23 cellular contexts compared by ENCODE assay signal in the genomic region with DNA sequence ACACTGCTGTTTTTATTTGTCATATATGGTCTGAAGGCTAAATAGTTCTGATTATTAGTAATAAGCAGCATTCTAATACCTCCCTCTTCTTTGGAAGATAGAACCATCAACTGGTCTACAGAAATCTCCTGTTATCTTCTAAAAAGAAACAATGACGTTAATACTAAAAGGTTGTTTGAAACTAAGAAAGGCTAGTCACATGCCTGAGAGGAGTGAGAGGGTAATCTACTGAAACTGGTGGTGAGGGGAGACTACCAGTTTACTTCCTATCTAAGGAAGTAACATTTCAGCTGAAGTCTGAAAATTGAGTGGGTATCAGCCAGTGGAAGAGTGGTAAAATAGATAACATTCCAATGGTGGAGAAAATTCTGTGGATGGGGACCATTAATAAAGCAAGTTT.
"Had no signal": no experiment of that assay in that cellular context is flagged by ENCODE, and none has a peak within 500 bp of the region (broad histone marks: within the 10 kb centered on the region; RNA-seq: fewer than 3 reads in every experiment).

No MANE protein-coding gene starts in this region.

- H3K4me3 Mint-ChIP-seq: activated CD4-positive, alpha-beta memory T cell treated with anti-CD3 and anti-CD28 coated beads, Interleukin-2, amount 10 ng/mL, durations not matched to agents 7 days and 5 days; activated CD4-positive, alpha-beta T cell treated with anti-CD3 and anti-CD28 coated beads, Interleukin-2, amount 10 ng/mL, durations not matched to agents 24 days and 14 days; activated T-helper 17 cell treated with anti-CD3 and anti-CD28 coated beads, Interleukin-2, amount 50 U/mL, for 72 hours; brain; central memory CD8-positive, alpha-beta T cell; immature natural killer cell; stimulated activated memory B cell treated with anti-CD40 and anti-IgM and Interleukin-4, amounts not matched to agents 10 μg/mL and 1 μg/mL and 100 μg/mL, for 72 hours had no signal

- ATAC-seq: activated T-helper 17 cell treated with anti-CD3 and anti-CD28 coated beads, Interleukin-2, amount 50 U/mL, for 72 hours; esophagus mucosa; left lobe of liver; lower lobe of right lung; mucosa of descending colon; stimulated activated memory B cell treated with anti-CD40 and anti-IgM and Interleukin-4, amounts not matched to agents 10 μg/mL and 1 μg/mL and 100 μg/mL, for 72 hours had no signal

- H3K27ac Mint-ChIP-seq: activated CD4-positive, alpha-beta memory T cell treated with anti-CD3 and anti-CD28 coated beads, Interleukin-2, amount 10 ng/mL, durations not matched to agents 7 days and 5 days; activated CD4-positive, alpha-beta T cell treated with anti-CD3 and anti-CD28 coated beads, Interleukin-2, amount 10 ng/mL, durations not matched to agents 24 days and 14 days; activated T-helper 17 cell treated with anti-CD3 and anti-CD28 coated beads, Interleukin-2, amount 50 U/mL, for 72 hours; stimulated activated memory B cell treated with anti-CD40 and anti-IgM and Interleukin-4, amounts not matched to agents 10 μg/mL and 1 μg/mL and 100 μg/mL, for 72 hours had no signal

- H3K27me3 Mint-ChIP-seq: activated CD4-positive, alpha-beta memory T cell treated with anti-CD3 and anti-CD28 coated beads, Interleukin-2, amount 10 ng/mL, durations not matched to agents 7 days and 5 days; activated CD4-positive, alpha-beta T cell treated with anti-CD3 and anti-CD28 coated beads, Interleukin-2, amount 10 ng/mL, durations not matched to agents 24 days and 14 days; activated T-helper 17 cell treated with anti-CD3 and anti-CD28 coated beads, Interleukin-2, amount 50 U/mL, for 72 hours; brain; central memory CD8-positive, alpha-beta T cell; stimulated activated memory B cell treated with anti-CD40 and anti-IgM and Interleukin-4, amounts not matched to agents 10 μg/mL and 1 μg/mL and 100 μg/mL, for 72 hours had no signal

- H3K27me3 ChIP-seq: sigmoid colon, transverse colon had no signal

- DNase-seq: activated CD4-positive, alpha-beta memory T cell treated with anti-CD3 and anti-CD28 coated beads, Interleukin-2, amount 10 ng/mL, durations not matched to agents 7 days and 5 days; activated CD4-positive, alpha-beta T cell treated with anti-CD3 and anti-CD28 coated beads, Interleukin-2, amount 10 ng/mL, durations not matched to agents 24 days and 14 days; aorta; effector memory CD4-positive, alpha-beta T cell; foreskin melanocyte; immature natural killer cell; lower lobe of right lung; mesendoderm; mucosa of descending colon; occipital lobe; sigmoid colon; stimulated activated CD4-positive, alpha-beta T cell treated with anti-CD3 and anti-CD28 coated beads, Interleukin-15, amount 100 ng/mL, for 24 hours; T-helper 1 cell; transverse colon had no signal

- H3K9me3 Mint-ChIP-seq: activated CD4-positive, alpha-beta memory T cell treated with anti-CD3 and anti-CD28 coated beads, Interleukin-2, amount 10 ng/mL, durations not matched to agents 7 days and 5 days; activated CD4-positive, alpha-beta T cell treated with anti-CD3 and anti-CD28 coated beads, Interleukin-2, amount 10 ng/mL, durations not matched to agents 24 days and 14 days; activated T-helper 17 cell treated with anti-CD3 and anti-CD28 coated beads, Interleukin-2, amount 50 U/mL, for 72 hours; brain; central memory CD8-positive, alpha-beta T cell; stimulated activated memory B cell treated with anti-CD40 and anti-IgM and Interleukin-4, amounts not matched to agents 10 μg/mL and 1 μg/mL and 100 μg/mL, for 72 hours had no signal

- H3K27ac ChIP-seq: lower lobe of right lung, sigmoid colon, transverse colon had no signal

- H3K4me1 Mint-ChIP-seq: activated CD4-positive, alpha-beta memory T cell treated with anti-CD3 and anti-CD28 coated beads, Interleukin-2, amount 10 ng/mL, durations not matched to agents 7 days and 5 days; activated T-helper 17 cell treated with anti-CD3 and anti-CD28 coated beads, Interleukin-2, amount 50 U/mL, for 72 hours; brain; central memory CD8-positive, alpha-beta T cell; immature natural killer cell; stimulated activated memory B cell treated with anti-CD40 and anti-IgM and Interleukin-4, amounts not matched to agents 10 μg/mL and 1 μg/mL and 100 μg/mL, for 72 hours had no signal

- FAIRE-seq: endothelial cell of umbilical vein, urothelium cell line had no signal

- H3K4me3 ChIP-seq: lower lobe of right lung, mucosa of descending colon, sigmoid colon, smooth muscle cell, transverse colon had no signal
